Comparison of ENCODE assay signal across 35 cellular contexts in the genomic region with DNA sequence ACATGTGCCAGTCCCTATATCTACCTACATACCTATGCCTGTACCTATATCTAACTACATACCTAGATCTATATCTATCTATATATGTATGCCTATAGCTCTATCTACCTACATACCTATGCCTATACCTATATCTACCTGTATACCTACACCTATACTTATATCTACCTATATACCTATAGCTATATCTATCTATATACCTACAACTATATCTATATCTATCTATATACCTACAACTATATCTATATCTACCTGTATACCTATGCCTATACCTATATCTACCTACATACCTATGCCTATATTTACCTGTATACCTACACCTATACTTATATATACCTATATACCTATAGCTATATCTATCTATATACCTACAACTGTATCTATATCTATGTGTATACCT.
"Had no signal": no experiment of that assay in that cellular context is flagged by ENCODE, and none has a peak within 500 bp of the region (broad histone marks: within the 10 kb centered on the region; RNA-seq: fewer than 3 reads in every experiment).

No MANE protein-coding gene starts in this region.

- DNase-seq: Karpas-422, Kasumi-1, MG63, MM.1S, MV-4-11, NCI-H1048, NCI-H1092, NCI-H1092 treated with DMSO at 0.1 percent for 48 hours, NCI-H1105, NCI-H1105 treated with DMSO at 0.1 percent for 48 hours, NCI-H1417, NCI-H1417 treated with DMSO at 0.1 percent for 48 hours, NCI-H1436, NCI-H1436 treated with DMSO at 0.1 percent for 48 hours, NCI-H146, NCI-H1694, NCI-H1694 treated with DMSO at 0.1 percent for 48 hours, NCI-H187, NCI-H187 treated with DMSO at 0.1 percent for 48 hours, NCI-H1930, NCI-H2029, NCI-H2029 treated with DMSO at 0.1 percent for 48 hours, NCI-H2081, NCI-H2081 treated with DMSO at 0.1 percent for 48 hours, NCI-H2107, NCI-H2171, NCI-H2171 treated with DMSO at 0.1 percent for 48 hours, NCI-H2227 treated with DMSO at 0.1 percent for 48 hours, NCI-H226, NCI-H345, NCI-H446, NCI-H446 treated with DMSO at 0.1 percent for 48 hours, NCI-H510A, NCI-H510A treated with DMSO at 0.1 percent for 48 hours, NCI-H524 had no signal

- H3K4me3 ChIP-seq: MG63 had no signal

- H3K27me3 ChIP-seq: MG63 had no signal

- H3K9me3 ChIP-seq: MG63 had no signal

- H3K36me3 ChIP-seq: MG63 had no signal
